In genomic region chr10:79562135-79562756, GRCh38 we compare ENCODE assay signal across 9 cellular contexts. TPM values are rescaled to one million over a fixed set of nuclear protein-coding genes. Genes with fewer than 3 reads are reported as not detected.
A peak's percentile ranks its signal among the peaks of the same experiment; 100 is the strongest.
DNase-seq lines count a peak whose midpoint lies in the region; ATAC-seq and TF ChIP-seq lines count a peak whose summit lies in the region.
"Had no signal": no experiment of that assay in that cellular context is flagged by ENCODE, and none has a peak within 500 bp of the region (broad histone marks: within the 10 kb centered on the region; RNA-seq: fewer than 3 reads in every experiment).

No MANE protein-coding gene starts in this region.

- TF ChIP-seq CTCF in BE2C (IDR thresholded peaks at IDR 0.05; ENCODE audit: low read depth, low read length) (peak; percentile 91), vagina (IDR thresholded peaks at IDR 0.05) (peak; percentile 56 to 60 (median 59))

- H3K27me3 ChIP-seq in BE2C (peaks cover 9% of the 10 kb centered on the region), vagina (no peaks in the 10 kb centered on the region)

- H3K9me3 ChIP-seq in BE2C (no peaks in the 10 kb centered on the region), vagina (no peaks in the 10 kb centered on the region)
- H3K9me3 ChIP-seq: SJSA1 had no signal

- H3K27ac ChIP-seq in vagina = no peak overlapping the region
- H3K27ac ChIP-seq: SJSA1 had no signal

- TF ChIP-seq POLR2A in vagina (IDR thresholded peaks at IDR 0.05) = no peak

- DNase-seq in BE2C = peak; percentile 69
- DNase-seq in GM19238 (ENCODE audit: insufficient read length, low spot score) = peak; percentile 19
- peak; percentile 76 for DNase-seq in OCI-M1 (lab: John Stamatoyannopoulos, UW)
- peak; percentile 84 for DNase-seq in activated effector memory CD4-positive, alpha-beta T cell treated with anti-CD3 and anti-CD28 coated beads, Interleukin-2, amount 50 U/mL, for 16 hours
- DNase-seq in globus pallidus (ENCODE audit: low spot score) = peak; percentile 34
- DNase-seq in pons (ENCODE audit: low spot score) = peak; percentile 56
- DNase-seq in vagina (ENCODE audit: extremely low spot score in 2 of 2) = no peak

- H3K36me3 ChIP-seq in BE2C (no peaks in the 10 kb centered on the region), vagina (no peaks in the 10 kb centered on the region)
- H3K36me3 ChIP-seq: SJSA1 had no signal

- H3K4me3 ChIP-seq in BE2C (ENCODE audit: low read depth, low read length) (no peak overlapping the region), vagina (peak overlapping the region in 1 of 2 donors; percentile 24)
- H3K4me3 ChIP-seq: SJSA1 had no signal

- peak; percentile 72 for ATAC-seq in HG03460 (IDR thresholded peaks at IDR 0.05; ENCODE audit: unreplicated experiment)

- intact Hi-C loops in vagina (cut with DNase I) = no loop called here

- no peaks in the 10 kb centered on the region for H3K4me1 ChIP-seq in BE2C
- no peaks in the 10 kb centered on the region for H3K4me1 ChIP-seq in vagina
- H3K4me1 ChIP-seq: SJSA1 had no signal

RNA-seq across cellular contexts. Expression of gene SFTPA2, which starts 2.0 kb away (rescaled TPM):
- not detected for polyA plus RNA-seq in BE2C (2012; ENCODE audit: insufficient read depth, insufficient read length, low read depth)
- total RNA-seq in vagina = 0.74 TPM
- total RNA-seq: SJSA1 had no signal

RNA-seq across cellular contexts. Expression of gene SFTPA1, which starts 48.5 kb away (rescaled TPM):
- polyA plus RNA-seq in BE2C (2012; ENCODE audit: insufficient read depth, insufficient read length, low read depth) = not detected
- 2.9 TPM for total RNA-seq in vagina
- total RNA-seq: SJSA1 had no signal

RNA-seq across cellular contexts. Expression of gene EIF5AL1, which starts 49.9 kb away (rescaled TPM):
- polyA plus RNA-seq in BE2C (2012; ENCODE audit: insufficient read depth, insufficient read length, low read depth) = 5.3 TPM
- total RNA-seq in vagina = not detected

Comparison
In these comparisons a context has a peak if more than half of its experiments do, and no peak if none do; other contexts are left out.
1. DNase-seq: peak in BE2C (single experiment), GM19238 (single experiment), OCI-M1 (single experiment), activated effector memory CD4-positive, alpha-beta T cell treated with anti-CD3 and anti-CD28 coated beads, Interleukin-2, amount 50 U/mL, for 16 hours (single experiment), globus pallidus (single experiment) and pons (single experiment); none in vagina (0 of 2).